Comparison of ENCODE assay signal across 1 cellular context in the genomic region with DNA sequence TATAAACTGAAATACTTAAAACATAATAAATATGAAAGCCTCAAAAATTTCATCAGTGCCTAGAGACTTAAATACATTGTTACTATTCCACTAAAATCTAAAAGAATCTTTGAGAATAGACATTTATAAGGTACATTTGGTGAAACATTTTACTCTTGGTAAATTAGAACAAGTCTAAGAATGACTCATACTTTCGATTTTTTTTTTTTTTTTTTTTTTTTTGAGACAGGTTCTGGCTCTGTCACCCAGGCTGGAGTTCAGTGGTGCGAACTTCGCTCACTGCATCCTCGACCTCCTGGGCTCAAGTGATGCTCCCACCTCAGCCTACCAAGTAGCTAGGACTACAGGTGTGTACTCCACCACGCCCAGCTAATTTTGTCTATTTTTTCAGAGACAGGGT.
TF ChIP-seq lines count a peak whose summit lies in the region.

No MANE protein-coding gene starts in this region.

TF ChIP-seq in HEK293, 187 proteins besides CTCF, POLR2A, EP300 and RAD21 (continued from another document):
- TF ChIP-seq, protein P1, sequence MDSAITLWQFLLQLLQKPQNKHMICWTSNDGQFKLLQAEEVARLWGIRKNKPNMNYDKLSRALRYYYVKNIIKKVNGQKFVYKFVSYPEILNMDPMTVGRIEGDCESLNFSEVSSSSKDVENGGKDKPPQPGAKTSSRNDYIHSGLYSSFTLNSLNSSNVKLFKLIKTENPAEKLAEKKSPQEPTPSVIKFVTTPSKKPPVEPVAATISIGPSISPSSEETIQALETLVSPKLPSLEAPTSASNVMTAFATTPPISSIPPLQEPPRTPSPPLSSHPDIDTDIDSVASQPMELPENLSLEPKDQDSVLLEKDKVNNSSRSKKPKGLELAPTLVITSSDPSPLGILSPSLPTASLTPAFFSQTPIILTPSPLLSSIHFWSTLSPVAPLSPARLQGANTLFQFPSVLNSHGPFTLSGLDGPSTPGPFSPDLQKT (IDR thresholded peaks at IDR 0.05; ENCODE audit: borderline replicate concordance, low read depth, low read length): no peak
- TF ChIP-seq HOXD13 (CRISPR knock-in tag; IDR thresholded peaks at IDR 0.05; ENCODE audit: borderline replicate concordance): no peak
